Comparison of ENCODE assay signal across 1 cellular context in the genomic region with DNA sequence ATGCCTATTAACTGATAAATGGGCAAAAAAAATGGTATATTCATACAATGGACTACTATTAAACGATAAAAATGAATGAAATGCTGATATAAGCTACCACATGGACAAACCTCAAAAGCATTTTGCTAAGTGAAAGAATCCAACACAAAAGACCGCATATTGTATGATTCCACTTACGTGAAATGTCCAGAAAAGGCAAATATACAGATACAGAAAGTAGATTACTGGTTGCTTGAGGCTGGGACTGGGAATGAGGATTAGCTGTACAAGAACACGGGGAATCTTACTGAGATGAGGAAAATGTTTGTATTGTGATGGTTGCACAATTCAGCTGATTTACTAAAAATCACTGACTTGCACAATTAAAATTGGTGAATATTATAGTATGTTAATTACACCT.
A peak's percentile ranks its signal among the peaks of the same experiment; 100 is the strongest.
TF ChIP-seq lines count a peak whose summit lies in the region.

No MANE protein-coding gene starts in this region.

TF ChIP-seq in K562, 482 proteins besides CTCF, POLR2A, EP300 and RAD21 (continued from another document):
- TF ChIP-seq CBX8 (IDR thresholded peaks at IDR 0.05; ENCODE audit: borderline replicate concordance, extremely low read depth, low read depth, low read length, poor library complexity, severe bottlenecking): peak; percentile 70
